8 cellular contexts compared by ENCODE assay signal in genomic region chr16:82651921-82652601, GRCh38. TPM values are rescaled to one million over a fixed set of nuclear protein-coding genes. Genes with fewer than 3 reads are reported as not detected.
A peak's percentile ranks its signal among the peaks of the same experiment; 100 is the strongest.
DNase-seq lines count a peak whose midpoint lies in the region; ATAC-seq and TF ChIP-seq lines count a peak whose summit lies in the region.

No MANE protein-coding gene starts in this region.

- no peak overlapping the region for H3K4me3 ChIP-seq in KMS-11 (IDR thresholded peaks at IDR 0.05; ENCODE audit: insufficient read depth, low read depth, low read length)
- peak overlapping the region; percentile 7 for H3K4me3 ChIP-seq in fibroblast of villous mesenchyme (ENCODE audit: low read depth, low read length)
- no peak overlapping the region for H3K4me3 ChIP-seq in PC-3 (ENCODE audit: low read length)

- no peaks in the 10 kb centered on the region for H3K9me2 ChIP-seq in PC-3 (replicated peaks; ENCODE audit: low read length)

- no peaks in the 10 kb centered on the region for H3K36me3 ChIP-seq in KMS-11 (ENCODE audit: insufficient read depth)
- no peaks in the 10 kb centered on the region for H3K36me3 ChIP-seq in PC-3 (ENCODE audit: low read depth, low read length)

- H3K4me2 ChIP-seq in KMS-11 = peak overlapping the region; percentile 96
- no peak overlapping the region for H3K4me2 ChIP-seq in PC-3 (ENCODE audit: low read length)

- H2AFZ ChIP-seq in KMS-11 (ENCODE audit: low read depth) (peak overlapping the region; percentile 76), PC-3 (ENCODE audit: low read length) (no peak overlapping the region)

- peaks cover 74% of the 10 kb centered on the region for H3K4me1 ChIP-seq in KMS-11 (ENCODE audit: low read depth, poor library complexity, severe bottlenecking)
- H3K4me1 ChIP-seq in PC-3 (ENCODE audit: insufficient read depth, low read length) = peaks cover 20% of the 10 kb centered on the region

- BruUV-seq in PC-3 (replicated peaks; lab: Mats Ljungman, UMichigan) = no TSS peak

- ATAC-seq in GM18858 (IDR thresholded peaks at IDR 0.05; ENCODE audit: unreplicated experiment) (peak; percentile 40), GM21717 (IDR thresholded peaks at IDR 0.05; ENCODE audit: unreplicated experiment) (peak; percentile 49), HG02970 (IDR thresholded peaks at IDR 0.05; ENCODE audit: low FRiP score, unreplicated experiment) (no peak), PC-3 (no peak)

- peak; percentile 57 for DNase-seq in fibroblast of villous mesenchyme (ENCODE audit: low read depth)
- no peak for DNase-seq in D341Med (ENCODE audit: low spot score)
- no peak for DNase-seq in NCI-H128 (lab: John Stamatoyannopoulos, UW; ENCODE audit: unreplicated experiment)
- no peak for DNase-seq in PC-3

- H3K79me2 ChIP-seq in KMS-11 (ENCODE audit: insufficient read depth, low read depth) (no peaks in the 10 kb centered on the region), PC-3 (ENCODE audit: low read length) (no peaks in the 10 kb centered on the region)

- intact Hi-C loops in PC-3 (cut with micrococcal nuclease) = no loop called here

- H3F3A ChIP-seq in PC-3 (ENCODE audit: low read length, unreplicated experiment) = no peaks in the 10 kb centered on the region

- POLR2A ChIA-PET in PC-3 (lab: Charles Lee; ENCODE audit: unreplicated experiment) = no interaction called here

- H3K9ac ChIP-seq in KMS-11 (peak overlapping the region; percentile 95), PC-3 (ENCODE audit: low read length) (no peak overlapping the region)

- H3K27ac ChIP-seq in KMS-11 (peak overlapping the region; percentile 99), PC-3 (ENCODE audit: low read length) (no peak overlapping the region)

- TF ChIP-seq CTCF in KMS-11 (conservative IDR thresholded peaks at IDR 0.05; ENCODE audit: low read depth, low read length) = no peak
- TF ChIP-seq CTCF in fibroblast of villous mesenchyme (IDR thresholded peaks at IDR 0.05; ENCODE audit: insufficient read depth, low read depth, low read length) = no peak
- TF ChIP-seq CTCF in PC-3 (conservative IDR thresholded peaks at IDR 0.05; ENCODE audit: low read depth, low read length) = no peak

- CTCF ChIA-PET in PC-3 (lab: Charles Lee) = no interaction called here

- no peaks in the 10 kb centered on the region for H3K9me3 ChIP-seq in PC-3 (ENCODE audit: low read length)

- no peaks in the 10 kb centered on the region for H4K20me1 ChIP-seq in KMS-11 (ENCODE audit: insufficient read depth)
- no peaks in the 10 kb centered on the region for H4K20me1 ChIP-seq in PC-3 (ENCODE audit: low read length)

- H3K27me3 ChIP-seq in KMS-11 (ENCODE audit: insufficient read depth, low read depth) (no peaks in the 10 kb centered on the region), PC-3 (ENCODE audit: low read length) (no peaks in the 10 kb centered on the region)

RNA-seq across cellular contexts. Expression of gene CDH13, which starts 25.3 kb away (rescaled TPM):
- total RNA-seq in fibroblast of villous mesenchyme (47.5 and 72.2 TPM in 2 replicates), PC-3 (2014; rRNA removed) (0.36 TPM in 1 of 2 replicates, not detected in the other)

Comparison
In these comparisons a context has a peak if more than half of its experiments do, and no peak if none do; other contexts are left out.
1. ATAC-seq: peak in GM18858 (single experiment) and GM21717 (single experiment); none in HG02970 (single experiment) and PC-3 (single experiment).
2. RNA of gene CDH13, which starts 25.3 kb away (total RNA-seq): 47.5 to 72.2 TPM in fibroblast of villous mesenchyme; 0.36 TPM in PC-3; every median in the first group is over 10 times any median in the second.